Comparison of ENCODE assay signal across 25 cellular contexts in genomic region chr11:94599510-94599909, GRCh38.
"Had no signal": no experiment of that assay in that cellular context is flagged by ENCODE, and none has a peak within 500 bp of the region (broad histone marks: within the 10 kb centered on the region; RNA-seq: fewer than 3 reads in every experiment).

No MANE protein-coding gene starts in this region.

- H3K27me3 Mint-ChIP-seq: naive thymus-derived CD8-positive, alpha-beta T cell; stimulated activated naive CD8-positive, alpha-beta T cell treated with anti-CD3 and anti-CD28 coated beads, Interleukin-15, amount 100 ng/mL, for 72 hours had no signal

- H3K4me3 ChIP-seq: lower lobe of right lung, pancreas, psoas muscle, skin epidermis, tibial nerve, upper lobe of left lung, vagina had no signal

- H3K27ac ChIP-seq: lower lobe of right lung, psoas muscle, skin epidermis, tibial nerve, upper lobe of left lung, vagina had no signal

- H3K4me3 Mint-ChIP-seq: immature natural killer cell; naive thymus-derived CD8-positive, alpha-beta T cell; nephron; neural crest cell; stimulated activated naive CD8-positive, alpha-beta T cell treated with anti-CD3 and anti-CD28 coated beads, Interleukin-15, amount 100 ng/mL, for 72 hours had no signal

- H3K4me1 Mint-ChIP-seq: immature natural killer cell; stimulated activated naive CD8-positive, alpha-beta T cell treated with anti-CD3 and anti-CD28 coated beads, Interleukin-15, amount 100 ng/mL, for 72 hours had no signal

- ATAC-seq: lower lobe of right lung; naive thymus-derived CD8-positive, alpha-beta T cell; pancreas; psoas muscle; sciatic nerve; stimulated activated naive CD8-positive, alpha-beta T cell treated with anti-CD3 and anti-CD28 coated beads, Interleukin-15, amount 100 ng/mL, for 72 hours had no signal

- H3K36me3 ChIP-seq: vagina had no signal

- H3K27ac Mint-ChIP-seq: immature natural killer cell; naive thymus-derived CD8-positive, alpha-beta T cell; stimulated activated naive CD8-positive, alpha-beta T cell treated with anti-CD3 and anti-CD28 coated beads, Interleukin-15, amount 100 ng/mL, for 72 hours had no signal

- H3K27me3 ChIP-seq: pancreas, tibial nerve, upper lobe of left lung, vagina had no signal

- FAIRE-seq: islet of Langerhans, kidney, pancreas had no signal

- H3K4me1 ChIP-seq: psoas muscle, vagina had no signal

- H3K9me3 ChIP-seq: lower lobe of right lung, pancreas, psoas muscle, tibial nerve, upper lobe of left lung, vagina had no signal

- H3K9me3 Mint-ChIP-seq: nephron; neural crest cell; stimulated activated naive CD8-positive, alpha-beta T cell treated with anti-CD3 and anti-CD28 coated beads, Interleukin-15, amount 100 ng/mL, for 72 hours had no signal

- DNase-seq: hypothalamus; immature natural killer cell; kidney; lower lobe of right lung; mammary epithelial cell; mesenchymal stem cell; naive thymus-derived CD8-positive, alpha-beta T cell; nucleus accumbens; pancreas; psoas muscle; stimulated activated CD4-positive, alpha-beta T cell treated with anti-CD3 and anti-CD28 coated beads, Interleukin-12 subunit alpha, Interleukin-12 subunit beta, amount 100 ng/mL, for 4 hours; stimulated activated CD4-positive, alpha-beta T cell treated with anti-CD3 and anti-CD28 coated beads, Interleukin-15, amount 100 ng/mL, for 24 hours; stimulated activated CD4-positive, alpha-beta T cell treated with anti-CD3 and anti-CD28 coated beads, Interleukin-2, amount 100 ng/mL, for 24 hours; stimulated activated CD4-positive, alpha-beta T cell treated with anti-CD3 and anti-CD28 coated beads, Interleukin-4, amount 100 ng/mL, for 1 hour; stimulated activated naive CD4-positive, alpha-beta T cell; stimulated activated naive CD8-positive, alpha-beta T cell treated with anti-CD3 and anti-CD28 coated beads, Interleukin-15, amount 100 ng/mL, for 72 hours; substantia nigra; upper lobe of left lung had no signal
